ENCODE assay signal across 10 cellular contexts in genomic region chr17:78241277-78242023, GRCh38. TPM values are rescaled to one million over a fixed set of nuclear protein-coding genes. Genes with fewer than 3 reads are reported as not detected.
A peak's percentile ranks its signal among the peaks of the same experiment; 100 is the strongest.
DNase-seq lines count a peak whose midpoint lies in the region; ATAC-seq and TF ChIP-seq lines count a peak whose summit lies in the region.
"Had no signal": no experiment of that assay in that cellular context is flagged by ENCODE, and none has a peak within 500 bp of the region (broad histone marks: within the 10 kb centered on the region; RNA-seq: fewer than 3 reads in every experiment).

No MANE protein-coding gene starts in this region.

- ATAC-seq in activated B cell treated with CpG ODN at 0.5 μM for 24 hours (ENCODE audit: low read depth), result no peak
- no peak for ATAC-seq in GM18858 (IDR thresholded peaks at IDR 0.05; ENCODE audit: unreplicated experiment)
- ATAC-seq in GM21825 (IDR thresholded peaks at IDR 0.05; ENCODE audit: unreplicated experiment), result no peak

- POLR2A ChIA-PET in activated B cell treated with CpG ODN at 0.5 μM for 24 hours (lab: Charles Lee), result interaction anchor here (1.0 to 2.1 kb wide), 4 partner anchors 11 to 118 kb away, joined by 3 to 13 read pairs (median 5); no protein-coding TSS in a partner anchor

- no peaks in the 10 kb centered on the region for H3K9me3 Mint-ChIP-seq in activated B cell treated with CpG ODN at 0.5 μM for 24 hours

- intact Hi-C loops in activated B cell treated with CpG ODN at 0.5 μM for 24 hours (cut with micrococcal nuclease), result loop anchor here (1.0 kb wide), 1 partner anchor 10 kb away; no protein-coding TSS in a partner anchor

- H3K27me3 Mint-ChIP-seq in activated B cell treated with CpG ODN at 0.5 μM for 24 hours, result no peaks in the 10 kb centered on the region

- CTCF ChIA-PET in activated B cell treated with CpG ODN at 0.5 μM for 24 hours (lab: Charles Lee), result interaction anchor here (1.2 kb wide), 1 partner anchor 10 kb away, joined by 11 read pairs; no protein-coding TSS in a partner anchor

- peaks cover 42% of the 10 kb centered on the region for H3K4me1 Mint-ChIP-seq in activated B cell treated with CpG ODN at 0.5 μM for 24 hours

- DNase-seq in CMK (ENCODE audit: low read depth) (peak; percentile 72), HT-29 (ENCODE audit: low spot score) (peak; percentile 58), activated B cell treated with CpG ODN at 0.5 μM for 24 hours (no peak), kidney glomerular epithelial cell (lab: John Stamatoyannopoulos, UW) (peak; percentile 1), COR-L47 (lab: John Stamatoyannopoulos, UW) (no peak), NCI-H2171 treated with DMSO at 0.1 percent for 48 hours (lab: John Stamatoyannopoulos, UW) (no peak)
- DNase-seq: activated CD4-positive, alpha-beta T cell treated with anti-CD3 and anti-CD28 coated beads for 48 hours had no signal

- TF ChIP-seq CTCF in activated B cell treated with CpG ODN at 0.5 μM for 24 hours (IDR thresholded peaks at IDR 0.05), result no peak

- H3K27ac Mint-ChIP-seq in activated B cell treated with CpG ODN at 0.5 μM for 24 hours, result peak overlapping the region; percentile 86

- H3K4me3 Mint-ChIP-seq in activated B cell treated with CpG ODN at 0.5 μM for 24 hours, result no peak overlapping the region

- no peaks in the 10 kb centered on the region for H3K36me3 Mint-ChIP-seq in activated B cell treated with CpG ODN at 0.5 μM for 24 hours (ENCODE audit: low read depth)
- H3K36me3 Mint-ChIP-seq: naive B cell had no signal

RNA-seq across cellular contexts. Expression of gene TMEM235, which starts 10.0 kb away (rescaled TPM):
- not detected in 2 replicates for total RNA-seq in HT-29 (2014; rRNA removed; shearing (Covaris generic))
- not detected in 2 replicates for total RNA-seq in activated B cell treated with CpG ODN at 0.5 μM for 24 hours

RNA-seq across cellular contexts. Expression of gene BIRC5, which starts 27.4 kb away (rescaled TPM):
- 78.3 and 114 TPM in 2 replicates for total RNA-seq in HT-29 (2014; rRNA removed; shearing (Covaris generic))
- 0.81 and 1.0 TPM in 2 replicates for total RNA-seq in activated B cell treated with CpG ODN at 0.5 μM for 24 hours

RNA-seq across cellular contexts. Expression of gene AFMID, which starts 54.3 kb away (rescaled TPM):
- total RNA-seq in HT-29 (2014; rRNA removed; shearing (Covaris generic)), result 36.6 and 45.1 TPM in 2 replicates
- 11.2 and 15.4 TPM in 2 replicates for total RNA-seq in activated B cell treated with CpG ODN at 0.5 μM for 24 hours

RNA-seq across cellular contexts. Expression of gene TK1, which starts 54.6 kb away (rescaled TPM):
- total RNA-seq in HT-29 (2014; rRNA removed; shearing (Covaris generic)), result 379 and 400 TPM in 2 replicates
- 3.8 TPM in 2 replicates for total RNA-seq in activated B cell treated with CpG ODN at 0.5 μM for 24 hours

Comparison
In these comparisons a context has a peak if more than half of its experiments do, and no peak if none do; other contexts are left out.
1. DNase-seq: peak in CMK (single experiment), HT-29 (single experiment) and kidney glomerular epithelial cell (single experiment); none in activated B cell treated with CpG ODN at 0.5 μM for 24 hours (single experiment), COR-L47 (single experiment) and NCI-H2171 treated with DMSO at 0.1 percent for 48 hours (single experiment).
2. RNA of gene BIRC5, which starts 27.4 kb away (total RNA-seq): 78.3 to 114 TPM in HT-29; 0.81 to 1.0 TPM in activated B cell treated with CpG ODN at 0.5 μM for 24 hours; every median in the first group is over 10 times any median in the second.